In genomic region chr13:99357149-99357596, GRCh38 we compare ENCODE assay signal across 8 cellular contexts. TPM values are rescaled to one million over a fixed set of nuclear protein-coding genes. Genes with fewer than 3 reads are reported as not detected.
DNase-seq lines count a peak whose midpoint lies in the region; ATAC-seq and TF ChIP-seq lines count a peak whose summit lies in the region.

No MANE protein-coding gene starts in this region.

- H3K79me2 ChIP-seq in OCI-LY3 (ENCODE audit: low read length), result peaks cover 3% of the 10 kb centered on the region; the same call in 1 of the 2 replicates

- H3K36me3 ChIP-seq in OCI-LY3 (replicated peaks; ENCODE audit: low read depth, low read length) (no peaks in the 10 kb centered on the region), duodenal mucosa (ENCODE audit: control insufficient read depth in 1 of 2, insufficient read depth in 2 of 2, low read length in 2 of 2) (peaks cover 6 to 39% of the 10 kb centered on the region in 2 donors)

- no peaks in the 10 kb centered on the region for H3K27me3 ChIP-seq in OCI-LY3 (ENCODE audit: low read depth, low read length)
- H3K27me3 ChIP-seq in duodenal mucosa (ENCODE audit: control insufficient read depth in 1 of 2, insufficient read depth in 2 of 2, low read length in 2 of 2), result no peaks in the 10 kb centered on the region

- H3K9ac ChIP-seq in OCI-LY3 (ENCODE audit: low read length) (peak overlapping the region; percentile 71; the same call in 1 of the 2 replicates), duodenal mucosa (ENCODE audit: low read depth in 1 of 2, low read length in 2 of 2) (peak overlapping the region in 1 of 2 donors; percentile 21)

- TF ChIP-seq CTCF in AG09319 (IDR thresholded peaks at IDR 0.05; ENCODE audit: low read depth, low read length) (no peak), OCI-LY3 (IDR thresholded peaks at IDR 0.05; ENCODE audit: low read depth, low read length) (no peak)

- no peak overlapping the region for H2AFZ ChIP-seq in OCI-LY3 (ENCODE audit: low read depth, low read length)

- H3K4me1 ChIP-seq in OCI-LY3 (ENCODE audit: low read length) (peaks cover 62% of the 10 kb centered on the region), duodenal mucosa (ENCODE audit: control insufficient read depth in 1 of 2, insufficient read depth in 2 of 2, low read length in 2 of 2) (peaks cover 30 to 37% of the 10 kb centered on the region in 2 donors)

- ATAC-seq in GM21423 (IDR thresholded peaks at IDR 0.05; ENCODE audit: unreplicated experiment), result peak; percentile 11

- DNase-seq in AG09319 (ENCODE audit: extremely low read depth, low read depth) (peak; percentile 15), HuH-7.5 (ENCODE audit: low spot score) (no peak), posterior vena cava (ENCODE audit: low spot score) (no peak), NCI-H69 (lab: John Stamatoyannopoulos, UW) (no peak)
- DNase-seq in stimulated activated CD4-positive, alpha-beta T cell treated with anti-CD3 and anti-CD28 coated beads, Interleukin-15, amount 100 ng/mL, for 48 hours (ENCODE audit: low read depth in 2 of 2), result peak; percentile 47 to 72

- H3K27ac ChIP-seq in OCI-LY3 (ENCODE audit: low read length) (peak overlapping the region; percentile 95), duodenal mucosa (ENCODE audit: low read depth, low read length) (peak overlapping the region; percentile 72)

- H3K9me3 ChIP-seq in OCI-LY3 (ENCODE audit: insufficient read depth, low read length) (no peaks in the 10 kb centered on the region), duodenal mucosa (ENCODE audit: control insufficient read depth in 1 of 2, low read length in 2 of 2) (no peaks in the 10 kb centered on the region)

- no peaks in the 10 kb centered on the region for H4K20me1 ChIP-seq in OCI-LY3 (ENCODE audit: insufficient read depth, low read length)

- intact Hi-C loops in posterior vena cava (cut with DNase I), result loop anchor here in 1 of 2 donors (1.0 kb wide), 1 partner anchor 79 kb away; no protein-coding TSS in a partner anchor

- H3K4me2 ChIP-seq in OCI-LY3 (ENCODE audit: low read length), result peak overlapping the region; percentile 92

- H3K4me3 ChIP-seq in OCI-LY3 (ENCODE audit: low read length), result peak overlapping the region; percentile 42; the same call in 1 of the 2 replicates
- no peak overlapping the region for H3K4me3 ChIP-seq in duodenal mucosa (ENCODE audit: low read depth in 1 of 2, low read length in 2 of 2)

RNA-seq across cellular contexts. Expression of gene GPR183, which starts 50.0 kb away (rescaled TPM):
- 10 to 100 TPM; 12.1 to 14.7 TPM for total RNA-seq in posterior vena cava

Comparison
In these comparisons a context has a peak if more than half of its experiments do, and no peak if none do; other contexts are left out.
1. DNase-seq: peak in AG09319 (single experiment) and stimulated activated CD4-positive, alpha-beta T cell treated with anti-CD3 and anti-CD28 coated beads, Interleukin-15, amount 100 ng/mL, for 48 hours (2 of 2); none in HuH-7.5 (single experiment), posterior vena cava (single experiment) and NCI-H69 (single experiment).